Comparison of ENCODE assay signal across 8 cellular contexts in the genomic region with DNA sequence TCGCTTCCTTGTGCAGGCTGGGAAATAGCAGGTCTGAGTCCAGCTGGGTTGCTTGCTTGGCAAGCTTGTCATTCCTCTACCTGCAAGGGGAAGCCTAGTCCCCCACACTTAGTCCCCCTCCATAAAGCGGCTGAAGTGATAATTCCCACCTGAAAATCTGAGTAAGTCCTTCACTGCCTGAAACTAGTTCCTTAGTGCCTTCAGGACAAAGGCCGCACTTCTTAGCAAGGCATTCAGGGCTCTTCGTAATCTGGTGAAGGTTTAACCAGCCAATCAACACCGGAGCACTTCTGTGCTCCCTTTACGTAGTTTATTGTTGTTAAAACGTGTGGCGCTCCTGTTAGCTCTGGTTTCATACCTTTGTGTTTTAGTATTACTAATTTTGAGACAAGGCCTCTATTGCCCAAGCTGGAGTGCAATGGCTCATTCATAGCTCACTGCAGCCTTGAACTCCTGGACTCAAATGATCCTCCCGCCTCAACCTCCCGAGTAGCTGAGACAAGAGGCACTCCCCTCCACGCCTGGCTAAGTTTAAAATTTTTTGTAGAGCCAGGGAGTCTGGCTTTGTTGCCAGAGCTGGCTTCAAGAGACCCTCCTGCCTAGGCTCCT. TPM values are rescaled to one million over a fixed set of nuclear protein-coding genes. Genes with fewer than 3 reads are reported as not detected.
DNase-seq lines count a peak whose midpoint lies in the region; ATAC-seq and TF ChIP-seq lines count a peak whose summit lies in the region.

No MANE protein-coding gene starts in this region.

- H3K27me3 ChIP-seq in OCI-LY3 (ENCODE audit: low read depth, low read length) (no peaks in the 10 kb centered on the region), esophagus (ENCODE audit: control insufficient read depth in 1 of 2, insufficient read depth in 2 of 2, low read length in 2 of 2) (no peaks in the 10 kb centered on the region)

- peak overlapping the region; percentile 94 for H3K4me3 Mint-ChIP-seq in progenitor cell of endocrine pancreas (ENCODE audit: low read depth)

- H4K20me1 ChIP-seq in OCI-LY3 (ENCODE audit: insufficient read depth, low read length): no peaks in the 10 kb centered on the region

- H3K36me3 ChIP-seq in OCI-LY3 (replicated peaks; ENCODE audit: low read depth, low read length) (no peaks in the 10 kb centered on the region), esophagus (ENCODE audit: control insufficient read depth in 2 of 2, insufficient read depth in 2 of 2, low read length in 1 of 2) (no peaks in the 10 kb centered on the region)

- H3K9ac ChIP-seq in OCI-LY3 (ENCODE audit: low read length): peak overlapping the region; percentile 93

- H3K9me3 ChIP-seq in OCI-LY3 (ENCODE audit: insufficient read depth, low read length) (no peaks in the 10 kb centered on the region), esophagus (ENCODE audit: control insufficient read depth in 2 of 2, insufficient read depth in 1 of 2, low read depth in 1 of 2, low read length in 1 of 2) (no peaks in the 10 kb centered on the region)

- no peaks in the 10 kb centered on the region for H3K27me3 Mint-ChIP-seq in progenitor cell of endocrine pancreas

- ATAC-seq in GM18870 (IDR thresholded peaks at IDR 0.05; ENCODE audit: unreplicated experiment) (peak; percentile 7), HG03571 (IDR thresholded peaks at IDR 0.05; ENCODE audit: unreplicated experiment) (no peak), HG03432 (IDR thresholded peaks at IDR 0.05; ENCODE audit: unreplicated experiment) (no peak), HG03196 (IDR thresholded peaks at IDR 0.05; ENCODE audit: unreplicated experiment) (no peak)

- TF ChIP-seq CTCF in OCI-LY3 (IDR thresholded peaks at IDR 0.05; ENCODE audit: low read depth, low read length): no peak
- TF ChIP-seq CTCF in progenitor cell of endocrine pancreas (IDR thresholded peaks at IDR 0.05; ENCODE audit: unreplicated experiment): no peak

- peak overlapping the region; percentile 92 for H3K4me3 ChIP-seq in OCI-LY3 (ENCODE audit: low read length)
- H3K4me3 ChIP-seq in esophagus (ENCODE audit: low read depth in 1 of 2, low read length in 2 of 2): peak overlapping the region; percentile 95 to 99

- H2AFZ ChIP-seq in OCI-LY3 (ENCODE audit: low read depth, low read length): no peak overlapping the region; the same call in 1 of the 2 replicates

- H3K4me1 Mint-ChIP-seq in progenitor cell of endocrine pancreas (ENCODE audit: low read depth): peaks cover 24% of the 10 kb centered on the region

- H3K36me3 Mint-ChIP-seq in progenitor cell of endocrine pancreas (ENCODE audit: insufficient read depth): peaks cover 2% of the 10 kb centered on the region

- no peak for DNase-seq in progenitor cell of endocrine pancreas (ENCODE audit: low spot score, unreplicated experiment)
- DNase-seq in NCI-H446 (lab: John Stamatoyannopoulos, UW): no peak

- H3K4me1 ChIP-seq in OCI-LY3 (ENCODE audit: low read length): peaks cover 14% of the 10 kb centered on the region
- peaks cover 2 to 3% of the 10 kb centered on the region in 2 donors for H3K4me1 ChIP-seq in esophagus (ENCODE audit: control insufficient read depth in 2 of 2, insufficient read depth in 2 of 2, low read length in 1 of 2)

- H3K79me2 ChIP-seq in OCI-LY3 (ENCODE audit: low read length): peaks cover 47% of the 10 kb centered on the region

- H3K27ac Mint-ChIP-seq in progenitor cell of endocrine pancreas: peak overlapping the region; percentile 99

- H3K9me3 Mint-ChIP-seq in progenitor cell of endocrine pancreas (ENCODE audit: low read depth): no peaks in the 10 kb centered on the region

- H3K27ac ChIP-seq in OCI-LY3 (ENCODE audit: low read length) (0 out of 2 replicates have a peak overlapping the region, but pooled peaks have one; percentile 17), esophagus (ENCODE audit: low read depth in 2 of 2, low read length in 1 of 2) (peak overlapping the region; percentile 93 to 97)

- WGBS in esophagus, 2 donors: 18 to 23% methylated on average over 11 of the region's 11 CpGs

- H3K4me2 ChIP-seq in OCI-LY3 (ENCODE audit: low read length): peak overlapping the region; percentile 96

RNA-seq across cellular contexts. Expression of a gene that starts 0.8 kb away (rescaled TPM):
- 10 to 100 TPM; 12.5 to 13.7 TPM for polyA plus RNA-seq in esophagus
- total RNA-seq in progenitor cell of endocrine pancreas: 42.8 and 45.0 TPM in 2 replicates

RNA-seq across cellular contexts. Expression of a gene that starts 9.2 kb away (rescaled TPM):
- polyA plus RNA-seq in esophagus: 1 to 10 TPM in 1 of 2 donors, under 1 TPM in 1; 0.41 to 1.5 TPM
- total RNA-seq in progenitor cell of endocrine pancreas: not detected in 2 replicates

RNA-seq across cellular contexts. Expression of a gene that starts 21.0 kb away (rescaled TPM):
- 10 to 100 TPM; 26.9 to 27.7 TPM for polyA plus RNA-seq in esophagus
- total RNA-seq in progenitor cell of endocrine pancreas: 96.8 and 110 TPM in 2 replicates

RNA-seq across cellular contexts. Expression of a gene that starts 37.8 kb away (rescaled TPM):
- under 1 TPM; 0.41 to 0.77 TPM for polyA plus RNA-seq in esophagus
- total RNA-seq in progenitor cell of endocrine pancreas: 0.57 and 2.2 TPM in 2 replicates

RNA-seq across cellular contexts. Expression of a gene that starts 42.8 kb away (rescaled TPM):
- 10 to 100 TPM; 39.5 to 54.8 TPM for polyA plus RNA-seq in esophagus
- total RNA-seq in progenitor cell of endocrine pancreas: 9.8 and 10.6 TPM in 2 replicates
